ENCODE assay signal across 29 cellular contexts in the genomic region with DNA sequence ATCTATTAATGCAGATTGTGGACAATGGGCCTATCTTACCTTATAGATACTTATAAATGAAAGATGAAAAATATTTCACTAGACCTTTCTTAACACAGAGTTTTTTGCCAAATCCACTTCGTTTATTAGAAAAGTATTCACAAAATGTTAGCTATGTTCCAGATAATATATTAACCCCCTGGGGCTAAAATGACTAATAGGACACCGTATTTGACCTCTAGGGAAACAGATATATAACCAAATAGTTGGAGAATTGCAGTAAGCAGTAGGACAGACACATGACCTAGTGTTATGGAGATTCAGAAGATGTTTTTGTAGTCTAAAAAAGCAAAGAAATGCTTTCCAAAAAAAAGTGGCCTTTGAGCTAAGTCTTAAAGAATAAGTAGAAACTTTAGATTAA.
"Had no signal": no experiment of that assay in that cellular context is flagged by ENCODE, and none has a peak within 500 bp of the region (broad histone marks: within the 10 kb centered on the region; RNA-seq: fewer than 3 reads in every experiment).

No MANE protein-coding gene starts in this region.

- H3K36me3 ChIP-seq: cardiac muscle cell, MG63, SJCRH30 had no signal

- H3K4me3 ChIP-seq: cardiac muscle cell, MG63, SJCRH30, SK-N-MC had no signal

- H3K9me3 ChIP-seq: MG63, SJCRH30 had no signal

- H3K27me3 ChIP-seq: cardiac muscle cell, MG63, SJCRH30 had no signal

- H3K27ac ChIP-seq: cardiac muscle cell, SJCRH30, SK-N-MC had no signal

- DNase-seq: activated CD4-positive, alpha-beta memory T cell treated with anti-CD3 and anti-CD28 coated beads for 36 hours; activated CD4-positive, alpha-beta T cell treated with anti-CD3 and anti-CD28 coated beads for 36 hours; activated CD4-positive, alpha-beta T cell treated with anti-CD3 and anti-CD28 coated beads, Interleukin-2, amount 50 U/mL, for 1 hour; activated CD8-positive, alpha-beta memory T cell treated with anti-CD3 and anti-CD28 coated beads for 24 hours; activated CD8-positive, alpha-beta memory T cell treated with anti-CD3 and anti-CD28 coated beads, Interleukin-2, amount 10 ng/mL, durations not matched to agents 7 days and 5 days; activated CD8-positive, alpha-beta memory T cell treated with anti-CD3 and anti-CD28 coated beads, Interleukin-2, amount 50 U/mL, for 48 hours; activated effector memory CD4-positive, alpha-beta T cell treated with anti-CD3 and anti-CD28 coated beads, Interleukin-2, amount 50 U/mL, for 16 hours; activated naive CD4-positive, alpha-beta T cell; activated naive CD4-positive, alpha-beta T cell treated with anti-CD3 and anti-CD28 coated beads, Interleukin-2, amount 50 U/mL, for 16 hours; activated naive CD8-positive, alpha-beta T cell treated with anti-CD3 and anti-CD28 coated beads for 36 hours; activated T-cell treated with anti-CD3 and anti-CD28 coated beads, Interleukin-2, amount 50 U/mL, for 1 hour; activated T-cell treated with anti-CD3 and anti-CD28 coated beads, Interleukin-2, amount 50 U/mL, for 72 hours; amniotic stem cell; aorta; Kasumi-1; MG63; NCI-H1048; NCI-H1105 treated with DMSO at 0.1 percent for 48 hours; NCI-H1436; NCI-H1694; NCI-H1930; NCI-H2081 treated with DMSO at 0.1 percent for 48 hours; NCI-H345; NCI-H524 treated with DMSO at 0.1 percent for 48 hours; SHP77; SJCRH30; T1000 had no signal

- H3K4me1 ChIP-seq: SJCRH30 had no signal
